Comparison of ENCODE assay signal across 8 cellular contexts in genomic region chr3:150409527-150410310, GRCh38. TPM values are rescaled to one million over a fixed set of nuclear protein-coding genes. Genes with fewer than 3 reads are reported as not detected.
DNase-seq lines count a peak whose midpoint lies in the region; ATAC-seq, FAIRE-seq and TF ChIP-seq lines count a peak whose summit lies in the region.

No MANE protein-coding gene starts in this region.

- no peaks in the 10 kb centered on the region for H3K9me1 ChIP-seq in endothelial cell of umbilical vein (replicated peaks; ENCODE audit: control insufficient read depth, extremely low read depth, insufficient read depth, low read length)

- peak overlapping the region; percentile 96 for H3K9ac ChIP-seq in endothelial cell of umbilical vein (replicated peaks; ENCODE audit: extremely low read depth, insufficient read depth, low read length)

- FAIRE-seq in endothelial cell of umbilical vein (lab: Jason Lieb, UNC) = no peak

- H3K27ac ChIP-seq in AG04450 (ENCODE audit: low read depth, low read length) (peak overlapping the region; percentile 95), endothelial cell of umbilical vein (ENCODE audit: insufficient read depth, low read depth, low read length) (peak overlapping the region; percentile 100)

- ATAC-seq in GM18511 (IDR thresholded peaks at IDR 0.05; ENCODE audit: unreplicated experiment) (peak; percentile 33), HG03095 (IDR thresholded peaks at IDR 0.05; ENCODE audit: unreplicated experiment) (peak; percentile 44)

- dilution Hi-C loops in endothelial cell of umbilical vein (cut with MboI; ENCODE audit: extremely low pct_ligation_motif_present, low sequenced_read_pairs) = loop anchor here (25.0 kb wide), 1 partner anchor 172 kb away; no protein-coding TSS in a partner anchor

- TF ChIP-seq POLR2A in endothelial cell of umbilical vein (IDR thresholded peaks at IDR 0.05; ENCODE audit: low read depth, low read length) = no peak

- intact Hi-C loops in endothelial cell of umbilical vein (cut with micrococcal nuclease) = loop anchor here (1.0 to 10.0 kb wide), 5 partner anchors 40 to 355 kb away; partner anchors contain the start of genes SELENOT and SIAH2

- POLR2A ChIA-PET in AG04450 (lab: Yijun Ruan, JAX) (interaction anchor here (1.0 to 3.2 kb wide), 15 partner anchors 10 to 443 kb away, joined by 3 to 27 read pairs (median 5); partner anchors contain the start of genes EIF2A and SERP1), endothelial cell of umbilical vein (lab: Charles Lee) (interaction anchor here (0.5 to 2.8 kb wide), 16 partner anchors 9 to 187 kb away, joined by 3 to 20 read pairs (median 4); partner anchors contain the start of genes EIF2A and SERP1)

- peaks cover 22% of the 10 kb centered on the region for H3K4me1 ChIP-seq in endothelial cell of umbilical vein (ENCODE audit: control insufficient read depth, extremely low read depth, insufficient read depth, low read length)
- H3K4me1 ChIP-seq in mononuclear cell (ENCODE audit: insufficient read depth, low read length) = peaks cover 26% of the 10 kb centered on the region

- DNase-seq in AG04450 (ENCODE audit: low read depth, low spot score) (no peak), NCI-H748 treated with DMSO at 0.1 percent for 48 hours (lab: John Stamatoyannopoulos, UW) (peak; percentile 8), endothelial cell of umbilical vein (ENCODE audit: low read depth, low spot score) (peak; percentile 84)
- peak; percentile 76 for DNase-seq in activated CD8-positive, alpha-beta memory T cell treated with anti-CD3 and anti-CD28 coated beads, Interleukin-2, amount 50 U/mL, for 4 hours
- DNase-seq in stimulated activated CD8-positive, alpha-beta memory T cell treated with anti-CD3 and anti-CD28 coated beads, Interleukin-7, amount 100 ng/mL, for 24 hours (ENCODE audit: low read depth) = peak; percentile 45

- H2AFZ ChIP-seq in endothelial cell of umbilical vein (ENCODE audit: low read depth, low read length) = no peak overlapping the region

- H3K4me3 ChIP-seq in AG04450 (ENCODE audit: low read depth, low read length) (peak overlapping the region; percentile 96), endothelial cell of umbilical vein (replicated peaks in 1 of 3; ENCODE audit: insufficient read depth in 1 of 3, low read depth in 1 of 3, low read length in 3 of 3) (peak overlapping the region; percentile 43 to 99 (median 80)), mononuclear cell (ENCODE audit: low read length) (peak overlapping the region; percentile 58)

- peaks cover 17% of the 10 kb centered on the region for H4K20me1 ChIP-seq in endothelial cell of umbilical vein (replicated peaks; ENCODE audit: control insufficient read depth, extremely low read depth, insufficient read depth, low read length)

- peak overlapping the region; percentile 44 for H3K4me2 ChIP-seq in endothelial cell of umbilical vein (ENCODE audit: insufficient read depth, low read length)

- peaks cover 3% of the 10 kb centered on the region; the same call in 1 of the 2 replicates for H3K9me3 ChIP-seq in AG04450 (ENCODE audit: control insufficient read depth, insufficient read depth, low read length)
- H3K9me3 ChIP-seq in endothelial cell of umbilical vein (replicated peaks; ENCODE audit: control insufficient read depth, insufficient read depth, low read length) = no peaks in the 10 kb centered on the region
- H3K9me3 ChIP-seq in mononuclear cell (ENCODE audit: low read depth, low read length) = no peaks in the 10 kb centered on the region

- peaks cover 58% of the 10 kb centered on the region for H3K79me2 ChIP-seq in endothelial cell of umbilical vein (ENCODE audit: control insufficient read depth, insufficient read depth, low read length)

- peaks cover 0 to 5% of the 10 kb centered on the region in 2 experiments for H3K36me3 ChIP-seq in endothelial cell of umbilical vein (ENCODE audit: control insufficient read depth in 2 of 2, extremely low read depth in 1 of 2, insufficient read depth in 2 of 2, low read length in 2 of 2)

- no TSS peak for BruUV-seq in endothelial cell of umbilical vein (replicated peaks; lab: Mats Ljungman, UMichigan)

- H3K27me3 ChIP-seq in AG04450 (ENCODE audit: control insufficient read depth, insufficient read depth, low read length) (no peaks in the 10 kb centered on the region), endothelial cell of umbilical vein (ENCODE audit: control insufficient read depth in 2 of 2, insufficient read depth in 2 of 2, low read length in 2 of 2) (no peaks in the 10 kb centered on the region), mononuclear cell (ENCODE audit: insufficient read depth, low read length) (no peaks in the 10 kb centered on the region)

- TF ChIP-seq CTCF in AG04450 (IDR thresholded peaks at IDR 0.05; ENCODE audit: low read depth, low read length) (peak; percentile 33), endothelial cell of umbilical vein (IDR thresholded peaks at IDR 0.05; ENCODE audit: extremely low read depth in 1 of 2, insufficient read depth in 1 of 2, low read depth in 1 of 2, low read length in 2 of 2) (peak; percentile 32 to 67)

- CTCF ChIA-PET in AG04450 (lab: Charles Lee) = interaction anchor here (1.1 to 2.7 kb wide), 10 partner anchors 16 to 529 kb away, joined by 3 to 17 read pairs (median 4); no protein-coding TSS in a partner anchor
- CTCF ChIA-PET in endothelial cell of umbilical vein (lab: Charles Lee) = interaction anchor here (0.6 to 10.0 kb wide), 38 partner anchors 9 to 474 kb away, joined by 3 to 219 read pairs (median 4); partner anchors contain the start of gene SERP1

TF ChIP-seq in endothelial cell of umbilical vein, 7 proteins besides CTCF, POLR2A, EP300 and RAD21:
- no peak for TF ChIP-seq POLR2AphosphoS5 (IDR thresholded peaks at IDR 0.05; ENCODE audit: insufficient read depth, low read depth, low read length)
- no peak for TF ChIP-seq JUN (IDR thresholded peaks at IDR 0.05; ENCODE audit: borderline replicate concordance, insufficient read depth, insufficient read length, low read depth)
- no peak for TF ChIP-seq MAX (IDR thresholded peaks at IDR 0.05; ENCODE audit: insufficient read depth, insufficient read length)
- no peak for TF ChIP-seq MYC (IDR thresholded peaks at IDR 0.05; ENCODE audit: low read depth, low read length)
- TF ChIP-seq FOS (IDR thresholded peaks at IDR 0.05; ENCODE audit: borderline replicate concordance, insufficient read depth, low read length) = no peak
- no peak for TF ChIP-seq EZH2 (IDR thresholded peaks at IDR 0.05; ENCODE audit: borderline replicate concordance, low read depth, low read length, severe bottlenecking)
- no peak for TF ChIP-seq GATA2 (IDR thresholded peaks at IDR 0.05; ENCODE audit: insufficient read depth, insufficient read length, low read depth, low read length)

RNA-seq across cellular contexts. Expression of gene TSC22D2, which starts 1.6 kb away (rescaled TPM):
- polyA plus RNA-seq in AG04450 (2011; rRNA removed) (28.4 and 29.3 TPM in 2 replicates), endothelial cell of umbilical vein (5.9 and 7.6 TPM in 2 replicates)
- 62.4 and 71.9 TPM in 2 replicates for polyA minus RNA-seq in AG04450 (2011; rRNA and poly(A)+ RNA removed)
- total RNA-seq in endothelial cell of umbilical vein (43.9 and 50.9 TPM in 2 replicates), mononuclear cell (44.6 TPM)
- polyA plus RNA-seq in endothelial cell of umbilical vein (2011; cell fraction: cytosol; rRNA removed) = 11.3 and 11.7 TPM in 2 replicates
- 45.7 and 53.1 TPM in 2 replicates for polyA plus RNA-seq in endothelial cell of umbilical vein (2011; cell fraction: nucleus; rRNA removed)
- 22.3 and 30.9 TPM in 2 replicates for polyA plus RNA-seq in endothelial cell of umbilical vein (2012)
- 23.5 and 31.4 TPM in 2 replicates for polyA minus RNA-seq in endothelial cell of umbilical vein
- polyA minus RNA-seq in endothelial cell of umbilical vein (2011; cell fraction: cytosol; rRNA and poly(A)+ RNA removed) = 22.4 TPM
- polyA minus RNA-seq in endothelial cell of umbilical vein (2011; cell fraction: nucleus; rRNA and poly(A)+ RNA removed) = 135 and 141 TPM in 2 replicates
